ENCODE assay signal across 22 cellular contexts in the genomic region with DNA sequence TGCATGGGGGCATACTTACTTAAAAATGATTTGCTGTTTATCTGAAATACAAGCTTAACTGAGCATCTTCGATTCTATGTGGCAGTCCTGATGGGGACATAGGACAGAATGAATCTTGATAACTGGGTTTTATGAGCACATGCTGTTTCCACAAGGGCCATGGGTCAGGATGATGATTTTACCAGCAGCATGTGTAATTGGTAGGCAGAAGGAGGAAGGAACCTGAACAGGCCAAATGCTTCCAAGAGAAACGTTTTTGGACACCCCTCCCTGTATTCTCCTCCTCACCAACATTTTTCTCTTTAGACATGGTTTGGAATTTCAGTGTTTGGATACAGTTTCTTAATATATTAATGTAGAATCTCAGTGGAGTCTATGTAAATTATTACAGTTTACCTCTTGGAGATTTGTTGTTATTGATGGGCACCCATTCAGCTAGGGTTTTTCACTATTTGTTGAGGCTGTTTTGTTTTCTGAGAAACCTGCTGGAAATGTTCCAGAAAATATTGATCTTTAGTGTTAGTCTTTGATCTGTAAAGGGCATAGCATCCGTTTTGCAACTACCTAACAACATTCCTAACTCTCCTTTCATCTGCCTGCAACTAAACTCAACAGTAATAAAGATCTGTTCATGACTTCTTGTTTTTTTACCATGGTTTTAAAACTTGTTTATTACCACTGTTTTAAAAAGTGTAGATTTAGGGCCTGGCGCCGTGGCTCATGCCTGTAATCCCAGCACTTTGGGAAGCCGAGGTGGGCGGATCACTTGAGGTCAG. TPM values are rescaled to one million over a fixed set of nuclear protein-coding genes. Genes with fewer than 3 reads are reported as not detected.
DNase-seq lines count a peak whose midpoint lies in the region; ATAC-seq, FAIRE-seq and TF ChIP-seq lines count a peak whose summit lies in the region.
"Had no signal": no experiment of that assay in that cellular context is flagged by ENCODE, and none has a peak within 500 bp of the region (broad histone marks: within the 10 kb centered on the region; RNA-seq: fewer than 3 reads in every experiment).

No MANE protein-coding gene starts in this region.

- DNase-seq in A549 (ENCODE audit: low read depth in 1 of 2, low spot score in 1 of 2) = peak in 1 of 2 experiments; percentile 35
- DNase-seq in HT-29 (ENCODE audit: low spot score) = peak; percentile 41
- DNase-seq in amniotic epithelial cell (ENCODE audit: low read depth) = peak; percentile 35
- no peak for DNase-seq in neural crest cell (ENCODE audit: low read depth, low spot score)
- DNase-seq in NCI-H510A (lab: John Stamatoyannopoulos, UW) = no peak
- DNase-seq in NOMO-1 (lab: John Stamatoyannopoulos, UW; ENCODE audit: unreplicated experiment in 2 of 2) = no peak
- DNase-seq in frontal cortex (ENCODE audit: low spot score in 2 of 2) = no peak
- DNase-seq: ACHN; activated CD8-positive, alpha-beta T cell treated with anti-CD3 and anti-CD28 coated beads, Interleukin-2, amount 10 ng/mL, durations not matched to agents 7 days and 5 days; activated effector memory CD4-positive, alpha-beta T cell treated with anti-CD3 and anti-CD28 coated beads, Interleukin-2, amount 50 U/mL, for 16 hours; activated T-cell treated with anti-CD3 and anti-CD28 coated beads for 4 hours; COR-L47; dorsolateral prefrontal cortex; Kasumi-1; NCI-H1694 treated with DMSO at 0.1 percent for 48 hours; psoas muscle had no signal

- 52% methylated on average over 7 of the region's 7 CpGs for WGBS in A549 (ENCODE audit: missing lambda C conversion rate)

- H3K9me3 Mint-ChIP-seq in neural crest cell = no peaks in the 10 kb centered on the region
- H3K9me3 Mint-ChIP-seq: central memory CD8-positive, alpha-beta T cell had no signal

- TF ChIP-seq POLR2A in A549 (IDR thresholded peaks at IDR 0.05; ENCODE audit: low read length) = no peak

- ATAC-seq in A549 (peak; percentile 9 to 30; a peak in 3 of 6 replicates), HG03159 (IDR thresholded peaks at IDR 0.05; ENCODE audit: unreplicated experiment) (no peak)
- ATAC-seq: activated CD8-positive, alpha-beta T cell treated with anti-CD3 and anti-CD28 coated beads, Interleukin-2, amount 10 ng/mL, durations not matched to agents 7 days and 5 days; psoas muscle had no signal

- no peaks in the 10 kb centered on the region for H3K36me3 Mint-ChIP-seq in neural crest cell (ENCODE audit: low read depth)
- H3K36me3 Mint-ChIP-seq: neural progenitor cell had no signal

- H3K27ac Mint-ChIP-seq in neural crest cell (ENCODE audit: unreplicated experiment) = peak overlapping the region; percentile 19
- H3K27ac Mint-ChIP-seq: activated CD8-positive, alpha-beta T cell treated with anti-CD3 and anti-CD28 coated beads, Interleukin-2, amount 10 ng/mL, durations not matched to agents 7 days and 5 days; neural progenitor cell had no signal

- FAIRE-seq in A549 (lab: Jason Lieb, UNC) (peak; percentile 49), frontal cortex (lab: Jason Lieb, UNC) (no peak)
- FAIRE-seq: HTR-8/SVneo, keratinocyte had no signal

- H3K4me1 ChIP-seq in A549 = peaks cover 69% of the 10 kb centered on the region
- H3K4me1 ChIP-seq: neural progenitor cell had no signal

- no peak for TF ChIP-seq EP300 in A549 (IDR thresholded peaks at IDR 0.05)

- TF ChIP-seq CTCF in A549 (IDR thresholded peaks at IDR 0.05) = no peak
- TF ChIP-seq CTCF in neural crest cell (conservative IDR thresholded peaks at IDR 0.05) = no peak

- CTCF ChIA-PET in A549 (lab: Yijun Ruan, JAX) = interaction anchor here (1.1 to 1.2 kb wide), 2 partner anchors 8 to 44 kb away, joined by 3 to 4 read pairs; no protein-coding TSS in a partner anchor

- no peak for TF ChIP-seq RAD21 in A549 (conservative IDR thresholded peaks at IDR 0.05 in 1 of 2, IDR thresholded peaks at IDR 0.05 in 1 of 2)

- no peaks in the 10 kb centered on the region for H3K27me3 Mint-ChIP-seq in neural crest cell (ENCODE audit: low read depth)
- H3K27me3 Mint-ChIP-seq: central memory CD8-positive, alpha-beta T cell had no signal

- H3K4me3 ChIP-seq in A549 = no peak overlapping the region; the same call in 2 of the 3 replicates
- H3K4me3 ChIP-seq: dorsolateral prefrontal cortex, lung, neural progenitor cell, psoas muscle had no signal

- H3K4me1 Mint-ChIP-seq in neural crest cell = peaks cover 6% of the 10 kb centered on the region
- H3K4me1 Mint-ChIP-seq: neural progenitor cell had no signal

- H3K27ac ChIP-seq in A549 = peak overlapping the region; percentile 83 to 85
- H3K27ac ChIP-seq: neural progenitor cell, psoas muscle had no signal

- POLR2A ChIA-PET in A549 (lab: Yijun Ruan, JAX) = interaction anchor here (0.6 to 1.4 kb wide), 4 partner anchors 15 to 845 kb away, joined by 3 to 5 read pairs (median 4); a partner anchor contains a TSS

- H3K4me2 ChIP-seq in A549 = peak overlapping the region; percentile 74
- H3K4me2 ChIP-seq: neural progenitor cell had no signal

- no peaks in the 10 kb centered on the region for H3K9me3 ChIP-seq in A549
- H3K9me3 ChIP-seq: psoas muscle had no signal

- H3K4me3 Mint-ChIP-seq in neural crest cell = no peak overlapping the region
- H3K4me3 Mint-ChIP-seq: activated CD8-positive, alpha-beta T cell treated with anti-CD3 and anti-CD28 coated beads, Interleukin-2, amount 10 ng/mL, durations not matched to agents 7 days and 5 days; central memory CD8-positive, alpha-beta T cell; neural progenitor cell had no signal

TF ChIP-seq in A549, 52 proteins besides CTCF, POLR2A, EP300 and RAD21:
- TF ChIP-seq RFX5 (IDR thresholded peaks at IDR 0.05) (no peak), CEBPB (IDR thresholded peaks at IDR 0.05) (0 out of 4 replicates have a peak, but pooled peaks of 1 of the 2 experiments have one; percentile 2)
TF ChIP-seq in A549: peak in this region for 1.

RNA-seq across cellular contexts. Expression of a gene that starts 42.0 kb away (rescaled TPM):
- polyA plus RNA-seq in A549 (2011; rRNA removed) (58.3 and 65.2 TPM in 2 replicates), A549 (2017; fragmentation: RNase III; extraction: RNeasy Plus Mini Kit Qiagen cat#74134 plus additional on column Dnase treatment) (45.1 to 51.5 TPM (median 45.4 TPM) in 3 replicates)
- 20.8 and 21.0 TPM in 2 replicates for polyA plus RNA-seq in A549 (2012; cell fraction: cytosol; rRNA removed)
- 13.7 and 22.8 TPM in 2 replicates for polyA plus RNA-seq in A549 (2012; cell fraction: nucleus; rRNA removed)
- 18.6 and 23.0 TPM in 2 replicates for polyA minus RNA-seq in A549 (2011; rRNA and poly(A)+ RNA removed)
- 12.8 and 13.9 TPM in 2 replicates for total RNA-seq in HT-29 (2014; rRNA removed; shearing (Covaris generic))
- total RNA-seq in neural crest cell (28.2 and 33.3 TPM in 2 replicates), frontal cortex (44.0 TPM)

Comparison
In these comparisons a context has a peak if more than half of its experiments do, and no peak if none do; other contexts are left out.
1. DNase-seq: peak in HT-29 (single experiment) and amniotic epithelial cell (single experiment); none in neural crest cell (single experiment), NCI-H510A (single experiment), NOMO-1 (0 of 2) and frontal cortex (0 of 2).